Comparison of ENCODE assay signal across 8 cellular contexts in the genomic region with DNA sequence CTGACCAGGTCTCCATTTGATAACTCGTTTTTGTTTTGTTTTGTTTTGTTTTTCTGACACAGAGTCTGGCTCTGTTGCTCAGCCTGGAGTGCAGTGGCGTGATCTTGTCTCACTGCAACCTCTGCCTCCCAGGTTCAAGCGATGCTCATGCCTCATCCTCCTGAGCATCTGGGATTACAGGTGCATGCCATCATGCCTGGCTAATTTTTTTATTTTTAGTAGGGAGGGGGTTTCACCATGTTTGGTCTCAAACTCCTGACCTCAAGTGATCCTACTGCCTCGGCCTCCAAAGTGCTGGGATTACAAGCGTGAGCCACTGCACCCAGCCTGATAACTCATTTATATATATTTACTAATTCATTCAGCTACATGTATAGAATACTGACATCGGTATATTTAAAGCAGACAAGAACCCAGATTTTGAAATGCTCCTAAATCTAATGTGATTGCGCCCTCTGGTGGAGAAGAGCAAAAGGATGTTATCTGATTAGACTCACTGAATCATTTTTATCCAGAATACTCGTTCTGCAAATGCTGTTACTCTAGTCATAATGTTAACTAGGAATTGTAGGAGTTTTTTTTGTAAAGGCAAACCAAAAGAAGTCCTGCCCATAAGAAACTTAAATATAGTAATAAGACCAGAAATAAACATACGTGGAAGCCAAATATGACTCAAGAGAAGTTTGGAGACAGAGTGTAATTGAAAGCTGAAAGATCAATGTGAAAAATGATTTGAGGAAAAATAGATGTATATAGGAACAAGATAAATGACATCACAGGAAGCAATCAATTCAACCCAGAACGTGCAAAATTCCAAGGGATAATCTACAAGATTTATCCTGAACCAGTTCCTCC. TPM values are rescaled to one million over a fixed set of nuclear protein-coding genes. Genes with fewer than 3 reads are reported as not detected.
A peak's percentile ranks its signal among the peaks of the same experiment; 100 is the strongest.
DNase-seq lines count a peak whose midpoint lies in the region; ATAC-seq, FAIRE-seq and TF ChIP-seq lines count a peak whose summit lies in the region.

No MANE protein-coding gene starts in this region.

- H3K4me1 ChIP-seq in SK-N-SH (ENCODE audit: control insufficient read depth in 1 of 2, insufficient read depth in 2 of 2, low read depth in 1 of 2, low read length in 1 of 2) (peaks cover 4% of the 10 kb centered on the region in 2 experiments; a peak in 1 of 4 replicates), colonic mucosa (peaks cover 3% of the 10 kb centered on the region)

- no peak for TF ChIP-seq POLR2A in GM12892 (IDR thresholded peaks at IDR 0.05; ENCODE audit: low read depth, low read length)

- TF ChIP-seq CTCF in SK-N-SH (IDR thresholded peaks at IDR 0.05) (peak; percentile 92), colonic mucosa (IDR thresholded peaks at IDR 0.05) (peak; percentile 80)

- no peaks in the 10 kb centered on the region for H3F3A ChIP-seq in SK-N-SH (replicated peaks; ENCODE audit: insufficient read depth)

- intact Hi-C loops in colonic mucosa (cut with DNase I), result loop anchor here (10.0 kb wide), 1 partner anchor 1116 kb away; no protein-coding TSS in a partner anchor

- POLR2A ChIA-PET in SK-N-SH (lab: Yijun Ruan, JAX), result no interaction called here

- H3K9ac ChIP-seq in SK-N-SH (no peak overlapping the region), colonic mucosa (ENCODE audit: low read depth in 2 of 2, low read length in 2 of 2) (no peak overlapping the region)

- ATAC-seq in activated CD4-positive, CD25-positive, alpha-beta regulatory T cell treated with anti-CD3 and anti-CD28 coated beads, Interleukin-2, amount 50 U/mL, for 24 hours, result no peak

- DNase-seq in activated CD4-positive, CD25-positive, alpha-beta regulatory T cell (lab: John Stamatoyannopoulos, UW), result peak in 3 of 4 experiments; percentile 6 to 24 (median 22)
- peak; percentile 83 for DNase-seq in NAMALWA (ENCODE audit: low spot score)
- peak; percentile 44 for DNase-seq in SK-N-SH
- DNase-seq in colonic mucosa, result peak; percentile 60
- DNase-seq in midbrain (lab: John Stamatoyannopoulos, UW), result peak; percentile 76
- DNase-seq in MG63, result no peak
- no peak for DNase-seq in GM12892 (ENCODE audit: insufficient read length)

- no peaks in the 10 kb centered on the region for H3K9me2 ChIP-seq in SK-N-SH

- no peak for FAIRE-seq in GM12892 (lab: Jason Lieb, UNC)

- TF ChIP-seq EP300 in SK-N-SH (IDR thresholded peaks at IDR 0.05; ENCODE audit: borderline replicate concordance in 1 of 2, low read depth in 1 of 2, low read length in 1 of 2), result no peak

- H3K4me2 ChIP-seq in SK-N-SH, result no peak overlapping the region

- H3K27me3 ChIP-seq in SK-N-SH (ENCODE audit: insufficient read depth) (peaks cover 42% of the 10 kb centered on the region), colonic mucosa (peaks cover 24% of the 10 kb centered on the region), MG63 (no peaks in the 10 kb centered on the region)

- no peaks in the 10 kb centered on the region for H3K36me3 ChIP-seq in SK-N-SH (replicated peaks in 1 of 2; ENCODE audit: control insufficient read depth in 1 of 2, insufficient read depth in 2 of 2, low read length in 1 of 2)
- H3K36me3 ChIP-seq in colonic mucosa, result no peaks in the 10 kb centered on the region
- no peaks in the 10 kb centered on the region for H3K36me3 ChIP-seq in MG63

- TF ChIP-seq RAD21 in SK-N-SH (IDR thresholded peaks at IDR 0.05; ENCODE audit: low read length), result peak; percentile 68

- H4K20me1 ChIP-seq in SK-N-SH (ENCODE audit: insufficient read depth), result no peaks in the 10 kb centered on the region

- H3K27ac ChIP-seq in SK-N-SH (ENCODE audit: low read depth in 2 of 2, low read length in 1 of 2), result no peak overlapping the region
- no peak overlapping the region for H3K27ac ChIP-seq in colonic mucosa

- H3K79me2 ChIP-seq in SK-N-SH (ENCODE audit: insufficient read depth), result no peaks in the 10 kb centered on the region

- H3K9me3 ChIP-seq in SK-N-SH (no peaks in the 10 kb centered on the region), colonic mucosa (no peaks in the 10 kb centered on the region), MG63 (no peaks in the 10 kb centered on the region)

- no peak overlapping the region; a peak in 1 of 4 replicates for H3K4me3 ChIP-seq in SK-N-SH (ENCODE audit: low read depth in 2 of 2, low read length in 1 of 2)
- no peak overlapping the region for H3K4me3 ChIP-seq in colonic mucosa
- H3K4me3 ChIP-seq in MG63, result no peak overlapping the region

- 4% methylated on average over 10 of the region's 10 CpGs for WGBS in SK-N-SH (ENCODE audit: low lambda C conversion rate)

- CTCF ChIA-PET in SK-N-SH (lab: Yijun Ruan, JAX), result interaction anchor here (0.6 to 9.0 kb wide), 30 partner anchors 9 to 1564 kb away, joined by 3 to 95 read pairs (median 3); partner anchors contain the start of genes COX7A2 and FILIP1

- H2AFZ ChIP-seq in SK-N-SH (ENCODE audit: low read depth), result no peak overlapping the region

TF ChIP-seq in SK-N-SH, 30 proteins besides CTCF, POLR2A, EP300 and RAD21:
- TF ChIP-seq CHD2 (IDR thresholded peaks at IDR 0.05; ENCODE audit: low read length, partially characterized antibody), result no peak
- TF ChIP-seq FOXJ3 (CRISPR knock-in tag; IDR thresholded peaks at IDR 0.05), result no peak
- TF ChIP-seq GATA2 (CRISPR knock-in tag; IDR thresholded peaks at IDR 0.05), result peak; percentile 68
- TF ChIP-seq RFX5 (IDR thresholded peaks at IDR 0.05; ENCODE audit: low read length), result no peak
- no peak for TF ChIP-seq YY1 (IDR thresholded peaks at IDR 0.05; ENCODE audit: low read depth)
- peak; percentile 55 for TF ChIP-seq SMC3 (IDR thresholded peaks at IDR 0.05; ENCODE audit: low read depth, low read length)
TF ChIP-seq in SK-N-SH: peak in this region for 2.

RNA-seq across cellular contexts. Expression of gene COL12A1, which starts 5.3 kb away (rescaled TPM):
- 0.03 and 0.10 TPM in 2 replicates for polyA plus RNA-seq in SK-N-SH (2012; rRNA removed)
- 0.04 and 0.05 TPM in 2 replicates for polyA plus RNA-seq in SK-N-SH (2012; cell fraction: cytosol; rRNA removed)
- 0.06 and 0.08 TPM in 2 replicates for polyA plus RNA-seq in SK-N-SH (2012; cell fraction: nucleus; rRNA removed)
- 10 to 100 TPM in 1 of 2 donors, 1 to 10 TPM in 1; 3.6 to 20.2 TPM for total RNA-seq in colonic mucosa
- 37.5 and 50.4 TPM in 2 replicates for total RNA-seq in MG63 (2014; rRNA removed; shearing (Covaris generic); ENCODE audit: low replicate concordance)
- polyA plus RNA-seq in GM12892 (2012; ENCODE audit: missing spikeins), result 0.04 TPM

RNA-seq across cellular contexts. Expression of gene COX7A2, which starts 32.5 kb away (rescaled TPM):
- polyA plus RNA-seq in SK-N-SH (2012; rRNA removed), result 431 and 600 TPM in 2 replicates
- 554 and 614 TPM in 2 replicates for polyA plus RNA-seq in SK-N-SH (2012; cell fraction: cytosol; rRNA removed)
- 123 and 150 TPM in 2 replicates for polyA plus RNA-seq in SK-N-SH (2012; cell fraction: nucleus; rRNA removed)
- total RNA-seq in colonic mucosa, result 100 to 1,000 TPM; 795 to 814 TPM
- 187 and 302 TPM in 2 replicates for total RNA-seq in MG63 (2014; rRNA removed; shearing (Covaris generic); ENCODE audit: low replicate concordance)
- polyA plus RNA-seq in GM12892 (2012; ENCODE audit: missing spikeins), result 412 TPM

Comparison
In these comparisons a context has a peak if more than half of its experiments do, and no peak if none do; other contexts are left out.
1. DNase-seq: peak in activated CD4-positive, CD25-positive, alpha-beta regulatory T cell (3 of 4), NAMALWA (single experiment), SK-N-SH (single experiment), colonic mucosa (single experiment) and midbrain (single experiment); none in MG63 (single experiment) and GM12892 (single experiment).